In genomic region chr22:23220485-23221350, GRCh38 we compare ENCODE assay signal across 8 cellular contexts. TPM values are rescaled to one million over a fixed set of nuclear protein-coding genes. Genes with fewer than 3 reads are reported as not detected.
DNase-seq lines count a peak whose midpoint lies in the region; ATAC-seq, FAIRE-seq and TF ChIP-seq lines count a peak whose summit lies in the region.

No MANE protein-coding gene starts in this region.

- H4K5ac ChIP-seq in IMR-90 (ENCODE audit: low read depth, low read length), result peak overlapping the region; percentile 13

- no TSS peak for BruUV-seq in IMR-90 (replicated peaks; lab: Mats Ljungman, UMichigan)

- WGBS in IMR-90 (ENCODE audit: extremely low coverage in 2 of 2, insufficient read length in 1 of 2), 2 experiments, result no CpG with 5 or more reads among the region's 11 CpGs

- 0 out of 4 replicates have a peak overlapping the region, but pooled peaks of 1 of the 2 experiments have one; percentile 2 for H4K8ac ChIP-seq in IMR-90 (ENCODE audit: low read depth in 2 of 2, low read length in 2 of 2)

- TF ChIP-seq RAD21 in IMR-90 (IDR thresholded peaks at IDR 0.05; ENCODE audit: low read length), result no peak

- H3K36me3 Mint-ChIP-seq in astrocyte (ENCODE audit: low read depth, unreplicated experiment) (peaks cover 2% of the 10 kb centered on the region), naive B cell (no peaks in the 10 kb centered on the region)

- H3K27me3 ChIP-seq in IMR-90 (ENCODE audit: control insufficient read depth, insufficient read depth, low read length) (no peaks in the 10 kb centered on the region), astrocyte (ENCODE audit: insufficient read depth, low read length) (no peaks in the 10 kb centered on the region), H7 (ENCODE audit: control insufficient read depth, insufficient read depth, low read length) (no peaks in the 10 kb centered on the region)

- H3K4me3 Mint-ChIP-seq in astrocyte (ENCODE audit: unreplicated experiment) (peak overlapping the region; percentile 50), naive B cell (peak overlapping the region; percentile 76 to 96 (median 92))

- peaks cover 39 to 94% of the 10 kb centered on the region in 2 experiments for H3K79me1 ChIP-seq in IMR-90 (ENCODE audit: low read depth in 1 of 2, low read length in 2 of 2)

- H3K56ac ChIP-seq in IMR-90 (ENCODE audit: extremely low read depth, insufficient read depth, low read length), result no peak overlapping the region

- intact Hi-C loops in IMR-90 (cut with micrococcal nuclease), result no loop called here

- no peak overlapping the region for H3K9ac ChIP-seq in IMR-90 (ENCODE audit: low read depth, low read length)
- H3K9ac ChIP-seq in astrocyte (ENCODE audit: low read length), result no peak overlapping the region

- POLR2A ChIA-PET in IMR-90 (lab: Charles Lee; ENCODE audit: unreplicated experiment), result interaction anchor here (0.6 kb wide), 1 partner anchor 52 kb away, joined by 3 read pairs; no protein-coding TSS in a partner anchor

- peak overlapping the region; percentile 94 for H3K4ac ChIP-seq in IMR-90 (ENCODE audit: low read depth, low read length)

- no peak overlapping the region; the same call in 1 of the 2 replicates for H4K91ac ChIP-seq in IMR-90 (ENCODE audit: insufficient read depth, low read depth, low read length)

- no peak overlapping the region for H2BK15ac ChIP-seq in IMR-90 (ENCODE audit: low read depth, low read length)

- H2AFZ ChIP-seq in IMR-90 (replicated peaks; ENCODE audit: low read length, poor library complexity) (peak overlapping the region; percentile 5), astrocyte (ENCODE audit: low read depth, low read length) (no peak overlapping the region)

- H3K9me3 ChIP-seq in IMR-90 (ENCODE audit: control insufficient read depth, insufficient read depth, low read length) (no peaks in the 10 kb centered on the region), astrocyte (ENCODE audit: insufficient read depth, low read depth, low read length) (no peaks in the 10 kb centered on the region)

- H3K23ac ChIP-seq in IMR-90 (ENCODE audit: low read depth, low read length), result peak overlapping the region; percentile 39; the same call in 1 of the 2 replicates

- peaks cover 87% of the 10 kb centered on the region for H3K79me2 ChIP-seq in astrocyte (ENCODE audit: insufficient read depth, low read length)

- no peaks in the 10 kb centered on the region for H3K36me3 ChIP-seq in IMR-90 (ENCODE audit: control insufficient read depth, insufficient read depth, low read length)
- no peaks in the 10 kb centered on the region for H3K36me3 ChIP-seq in astrocyte (ENCODE audit: insufficient read depth, low read length)
- no peaks in the 10 kb centered on the region for H3K36me3 ChIP-seq in H7 (replicated peaks; ENCODE audit: control insufficient read depth, insufficient read depth, low read length)

- H3K27me3 Mint-ChIP-seq in astrocyte (ENCODE audit: low read depth, unreplicated experiment) (no peaks in the 10 kb centered on the region), naive B cell (no peaks in the 10 kb centered on the region)

- H2AK5ac ChIP-seq in IMR-90 (ENCODE audit: low read depth, low read length), result peak overlapping the region; percentile 97; the same call in 1 of the 2 replicates

- H3K18ac ChIP-seq in IMR-90 (ENCODE audit: low read depth, low read length), result 0 out of 2 replicates have a peak overlapping the region, but pooled peaks have one; percentile 26

- H3K4me1 ChIP-seq in IMR-90 (ENCODE audit: control insufficient read depth, insufficient read depth, low read length) (peaks cover 43% of the 10 kb centered on the region), astrocyte (ENCODE audit: insufficient read depth, low read length) (peaks cover 42% of the 10 kb centered on the region)

- peaks cover 41% of the 10 kb centered on the region for H3K4me1 Mint-ChIP-seq in astrocyte (ENCODE audit: low read depth, unreplicated experiment)
- H3K4me1 Mint-ChIP-seq in naive B cell, result peaks cover 76 to 95% (median 88%) of the 10 kb centered on the region in 3 donors

- peak overlapping the region; percentile 21 for H3K4me2 ChIP-seq in IMR-90 (ENCODE audit: low read depth, low read length)
- peak overlapping the region; percentile 59 for H3K4me2 ChIP-seq in astrocyte (ENCODE audit: low read length)

- H3K4me3 ChIP-seq in IMR-90 (ENCODE audit: insufficient read depth, low read depth, low read length) (no peak overlapping the region), astrocyte (ENCODE audit: insufficient read depth, low read depth, low read length) (no peak overlapping the region), H7 (ENCODE audit: insufficient read depth, low read depth, low read length) (no peak overlapping the region)

- H2BK20ac ChIP-seq in IMR-90 (ENCODE audit: low read depth, low read length), result no peak overlapping the region

- no peak for TF ChIP-seq POLR2A in IMR-90 (IDR thresholded peaks at IDR 0.05; ENCODE audit: low read depth, low read length)

- peak overlapping the region; percentile 44 for H2BK5ac ChIP-seq in IMR-90 (ENCODE audit: low read depth, low read length, poor library complexity, severe bottlenecking)

- peak overlapping the region; percentile 91; the same call in 1 of the 2 replicates for H3K14ac ChIP-seq in IMR-90 (replicated peaks; ENCODE audit: low read depth, low read length)

- peak overlapping the region; percentile 25; the same call in 1 of the 2 replicates for H2BK120ac ChIP-seq in IMR-90 (ENCODE audit: low read depth, low read length)

- H3K9me3 Mint-ChIP-seq in astrocyte (ENCODE audit: unreplicated experiment) (no peaks in the 10 kb centered on the region), naive B cell (no peaks in the 10 kb centered on the region)

- H3K27ac ChIP-seq in IMR-90 (ENCODE audit: insufficient read depth, low read length), result no peak overlapping the region
- H3K27ac ChIP-seq in astrocyte (ENCODE audit: low read depth, low read length), result no peak overlapping the region

- in situ Hi-C loops in GM13976 (cut with MboI; ENCODE audit: low sequenced_read_pairs, unreplicated experiment), result no loop called here
- in situ Hi-C loops in IMR-90 (cut with MboI; ENCODE audit: low sequenced_read_pairs), result no loop called here

- no peak for FAIRE-seq in astrocyte (lab: Jason Lieb, UNC)

- ATAC-seq in IMR-90 (ENCODE audit: low read depth) (peak; percentile 25), naive B cell (ENCODE audit: low read depth in 2 of 2) (peak; percentile 78 to 80)

- no peak for TF ChIP-seq CTCF in GM13976 (IDR thresholded peaks at IDR 0.05; ENCODE audit: borderline replicate concordance, control extremely low read depth, extremely low read depth, insufficient read depth, missing control alignments)
- no peak for TF ChIP-seq CTCF in IMR-90 (conservative IDR thresholded peaks at IDR 0.05; ENCODE audit: low read depth, low read length)
- TF ChIP-seq CTCF in astrocyte (IDR thresholded peaks at IDR 0.05; ENCODE audit: insufficient read depth, low read depth, low read length), result no peak

- CTCF ChIA-PET in IMR-90 (lab: Yijun Ruan, JAX), result no interaction called here

- dilution Hi-C loops in IMR-90 (cut with HindIII; ENCODE audit: low sequenced_read_pairs, unreplicated experiment), result no loop called here

- peak overlapping the region; percentile 8 for H2AK9ac ChIP-seq in IMR-90 (replicated peaks; ENCODE audit: low read depth, low read length, poor library complexity)

- H4K20me1 ChIP-seq in IMR-90 (ENCODE audit: insufficient read depth, low read length) (peaks cover 50% of the 10 kb centered on the region), astrocyte (ENCODE audit: insufficient read depth, low read length) (peaks cover 98% of the 10 kb centered on the region)

- DNase-seq in GM13976 (ENCODE audit: low spot score), result peak; percentile 76
- DNase-seq in IMR-90, result peak; percentile 53
- DNase-seq in astrocyte (ENCODE audit: low read depth), result peak; percentile 63
- peak; percentile 71 for DNase-seq in naive B cell
- DNase-seq in NCI-H1436 treated with DMSO at 0.1 percent for 48 hours (lab: John Stamatoyannopoulos, UW), result no peak
- no peak for DNase-seq in H7
- DNase-seq in NCI-H526 treated with DMSO at 0.1 percent for 48 hours (lab: John Stamatoyannopoulos, UW), result no peak
- no peak for DNase-seq in effector CD4-positive, alpha-beta T cell

- peaks cover 60% of the 10 kb centered on the region for H3K9me1 ChIP-seq in IMR-90 (ENCODE audit: insufficient read depth, low read length)

- H3K27ac Mint-ChIP-seq in astrocyte (ENCODE audit: unreplicated experiment) (peak overlapping the region; percentile 36), naive B cell (peak overlapping the region; percentile 60 to 98 (median 95))

TF ChIP-seq in IMR-90, 13 proteins besides CTCF, POLR2A, EP300 and RAD21 (continues in another document):
- no peak for TF ChIP-seq CHD1 (IDR thresholded peaks at IDR 0.05; ENCODE audit: low read depth, low read length)
- TF ChIP-seq, protein P1, sequence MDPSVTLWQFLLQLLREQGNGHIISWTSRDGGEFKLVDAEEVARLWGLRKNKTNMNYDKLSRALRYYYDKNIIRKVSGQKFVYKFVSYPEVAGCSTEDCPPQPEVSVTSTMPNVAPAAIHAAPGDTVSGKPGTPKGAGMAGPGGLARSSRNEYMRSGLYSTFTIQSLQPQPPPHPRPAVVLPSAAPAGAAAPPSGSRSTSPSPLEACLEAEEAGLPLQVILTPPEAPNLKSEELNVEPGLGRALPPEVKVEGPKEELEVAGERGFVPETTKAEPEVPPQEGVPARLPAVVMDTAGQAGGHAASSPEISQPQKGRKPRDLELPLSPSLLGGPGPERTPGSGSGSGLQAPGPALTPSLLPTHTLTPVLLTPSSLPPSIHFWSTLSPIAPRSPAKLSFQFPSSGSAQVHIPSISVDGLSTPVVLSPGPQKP (IDR thresholded peaks at IDR 0.05; ENCODE audit: borderline replicate concordance, low read depth, low read length), result no peak
- no peak for TF ChIP-seq MAZ (IDR thresholded peaks at IDR 0.05; ENCODE audit: borderline replicate concordance, low read depth, low read length)
- TF ChIP-seq NFE2L2 (IDR thresholded peaks at IDR 0.05; ENCODE audit: low read depth, low read length), result no peak
- TF ChIP-seq FOS (IDR thresholded peaks at IDR 0.05; ENCODE audit: low read depth, low read length), result no peak
- TF ChIP-seq SMC3 (IDR thresholded peaks at IDR 0.05; ENCODE audit: low read depth, low read length), result no peak
- no peak for TF ChIP-seq BHLHE40 (IDR thresholded peaks at IDR 0.05; ENCODE audit: low read depth, low read length)

RNA-seq across cellular contexts. Expression of gene BCR, which starts 40.4 kb away (rescaled TPM):
- total RNA-seq in IMR-90 (2012; rRNA removed) (28.9 and 30.8 TPM in 2 replicates), astrocyte (41.2 and 48.9 TPM in 2 replicates)
- polyA plus RNA-seq in IMR-90 (2012; rRNA removed) (43.0 and 44.6 TPM in 2 replicates), naive B cell (ENCODE audit: low read depth in 6 of 6) (10 to 100 TPM in 1 of 6 donors, 1 to 10 TPM in 4, not detected in 1; 2.6 to 12.1 (median 4.0) TPM)
- 30.9 and 40.0 TPM in 2 replicates for polyA plus RNA-seq in IMR-90 (2012; cell fraction: cytosol; rRNA removed)
- polyA plus RNA-seq in IMR-90 (2012; cell fraction: nucleus; rRNA removed; ENCODE audit: low replicate concordance), result 36.1 and 42.1 TPM in 2 replicates
- total RNA-seq in H7 (2014; rRNA removed; shearing (Covaris generic)), result 84.7 and 89.1 TPM in 2 replicates

Comparison
In these comparisons a context has a peak if more than half of its experiments do, and no peak if none do; other contexts are left out.
1. DNase-seq: peak in GM13976 (single experiment), IMR-90 (single experiment), astrocyte (single experiment) and naive B cell (single experiment); none in NCI-H1436 treated with DMSO at 0.1 percent for 48 hours (single experiment), H7 (single experiment), NCI-H526 treated with DMSO at 0.1 percent for 48 hours (single experiment) and effector CD4-positive, alpha-beta T cell (single experiment).